14 cellular contexts compared by ENCODE assay signal in the genomic region with DNA sequence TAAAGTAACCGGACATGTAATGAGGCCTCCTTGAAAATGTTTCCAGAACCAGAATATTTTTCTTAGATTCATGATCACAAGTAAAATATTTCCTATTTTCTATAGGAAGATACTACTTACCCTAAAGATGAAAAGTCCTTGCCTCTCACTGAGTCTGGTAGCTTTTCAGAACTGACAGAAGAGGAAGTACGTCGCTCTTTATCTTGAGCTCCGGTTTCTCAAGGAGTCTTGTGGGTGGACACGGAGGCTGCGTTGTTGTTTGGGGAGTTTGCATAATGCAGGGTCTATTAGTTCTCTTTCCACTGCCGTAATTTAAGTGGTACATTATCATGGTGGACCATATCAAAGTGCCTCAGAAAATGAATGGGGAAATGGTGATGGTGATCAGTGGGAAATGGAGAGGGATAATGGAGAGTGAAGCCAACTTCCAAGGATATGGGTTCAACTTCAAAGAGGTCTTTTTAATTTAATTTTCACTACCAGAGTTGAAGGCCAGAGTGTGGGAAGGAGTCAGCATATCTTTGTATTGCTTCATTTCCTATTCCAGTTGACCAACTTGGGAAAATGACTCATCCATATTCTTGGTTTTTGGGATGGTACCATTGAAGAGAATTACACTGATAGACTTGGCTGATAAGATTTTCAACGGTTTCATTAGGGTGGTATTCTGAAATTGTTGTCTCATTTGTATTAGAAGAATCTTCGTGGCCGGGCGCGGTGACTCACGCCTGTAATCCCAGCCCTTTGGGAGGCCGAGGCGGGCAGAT. TPM values are rescaled to one million over a fixed set of nuclear protein-coding genes. Genes with fewer than 3 reads are reported as not detected.
DNase-seq lines count a peak whose midpoint lies in the region; ATAC-seq lines count a peak whose summit lies in the region.
"Had no signal": no experiment of that assay in that cellular context is flagged by ENCODE, and none has a peak within 500 bp of the region (broad histone marks: within the 10 kb centered on the region; RNA-seq: fewer than 3 reads in every experiment).

No MANE protein-coding gene starts in this region.

- DNase-seq in CD1c-positive myeloid dendritic cell (ENCODE audit: extremely low spot score) (peak; percentile 88), HS-5 (ENCODE audit: low read depth) (peak; percentile 53), T-cell (peak in 3 of 34 experiments; percentile 6 to 16 (median 12)), iris pigment epithelial cell (ENCODE audit: low read depth) (peak; percentile 45), COR-L47 (lab: John Stamatoyannopoulos, UW) (no peak), MG63 (no peak)
- DNase-seq: head of caudate nucleus had no signal

- peaks cover 2% of the 10 kb centered on the region for H3K9me3 ChIP-seq in MG63
- H3K9me3 ChIP-seq: ascending aorta had no signal

- H3K36me3 ChIP-seq in MG63 = no peaks in the 10 kb centered on the region
- H3K36me3 ChIP-seq: ascending aorta, SJSA1 had no signal

- H3K9me3 Mint-ChIP-seq in T-cell = peaks cover 6 to 9% (median 8%) of the 10 kb centered on the region in 3 donors

- no peaks in the 10 kb centered on the region for H3K27me3 Mint-ChIP-seq in T-cell

- H3K4me3 Mint-ChIP-seq in T-cell = peak overlapping the region; percentile 68 to 78 (median 75)
- H3K4me3 Mint-ChIP-seq: stimulated activated effector memory CD8-positive, alpha-beta T cell treated with anti-CD3 and anti-CD28 coated beads, Interleukin-12 subunit alpha, Interleukin-12 subunit beta, amount 100 ng/mL, for 72 hours had no signal

- CTCF ChIA-PET in T-cell (lab: Charles Lee) = interaction anchor here in 1 of 2 donors (0.6 to 1.0 kb wide), 2 partner anchors 17 to 355 kb away, joined by 3 to 4 read pairs; no protein-coding TSS in a partner anchor

- H3K4me1 Mint-ChIP-seq in T-cell = peaks cover 23 to 34% (median 30%) of the 10 kb centered on the region in 3 donors

- H3K36me3 Mint-ChIP-seq in T-cell = peaks cover 8% of the 10 kb centered on the region

- peak in 3 of 4 experiments; percentile 58 to 64 (median 62) for ATAC-seq in T-cell (replicated peaks in 1 of 4)
- no peak for ATAC-seq in GM18909 (IDR thresholded peaks at IDR 0.05; ENCODE audit: poor library complexity, unreplicated experiment)
- no peak for ATAC-seq in HG02571 (IDR thresholded peaks at IDR 0.05; ENCODE audit: unreplicated experiment)
- ATAC-seq: stimulated activated effector memory CD8-positive, alpha-beta T cell treated with anti-CD3 and anti-CD28 coated beads, Interleukin-12 subunit alpha, Interleukin-12 subunit beta, amount 100 ng/mL, for 72 hours had no signal

- peaks cover 7% of the 10 kb centered on the region; the same call in 1 of the 2 replicates for H3K27me3 ChIP-seq in MG63
- H3K27me3 ChIP-seq: ascending aorta, SJSA1 had no signal

- no peak overlapping the region for H3K4me3 ChIP-seq in MG63
- H3K4me3 ChIP-seq: ascending aorta, lung, SJSA1 had no signal

- POLR2A ChIA-PET in T-cell (lab: Charles Lee) = no interaction called here

- H3K27ac Mint-ChIP-seq in T-cell = peak overlapping the region; percentile 84 to 89
- H3K27ac Mint-ChIP-seq: stimulated activated effector memory CD8-positive, alpha-beta T cell treated with anti-CD3 and anti-CD28 coated beads, Interleukin-12 subunit alpha, Interleukin-12 subunit beta, amount 100 ng/mL, for 72 hours had no signal

RNA-seq across cellular contexts. Expression of gene MBD3L2B, which starts 23.4 kb away (rescaled TPM):
- total RNA-seq in T-cell = not detected
- total RNA-seq in MG63 (2014; rRNA removed; shearing (Covaris generic); ENCODE audit: low replicate concordance) = not detected in 2 replicates
- total RNA-seq: ascending aorta, lung, osteocyte, SJSA1 had no signal

RNA-seq across cellular contexts. Expression of gene MBD3L5, which starts 32.5 kb away (rescaled TPM):
- total RNA-seq in T-cell = not detected
- not detected in 2 replicates for total RNA-seq in MG63 (2014; rRNA removed; shearing (Covaris generic); ENCODE audit: low replicate concordance)
- total RNA-seq: ascending aorta, lung, osteocyte, SJSA1 had no signal

RNA-seq across cellular contexts. Expression of gene MBD3L4, which starts 42.1 kb away (rescaled TPM):
- not detected for total RNA-seq in T-cell
- total RNA-seq in MG63 (2014; rRNA removed; shearing (Covaris generic); ENCODE audit: low replicate concordance) = not detected in 2 replicates
- total RNA-seq: ascending aorta, lung, osteocyte, SJSA1 had no signal

RNA-seq across cellular contexts. Expression of gene MBD3L2, which starts 51.3 kb away (rescaled TPM):
- total RNA-seq in T-cell = not detected
- not detected in 2 replicates for total RNA-seq in MG63 (2014; rRNA removed; shearing (Covaris generic); ENCODE audit: low replicate concordance)
- total RNA-seq: ascending aorta, lung, osteocyte, SJSA1 had no signal

Comparison
In these comparisons a context has a peak if more than half of its experiments do, and no peak if none do; other contexts are left out.
1. DNase-seq: peak in CD1c-positive myeloid dendritic cell (single experiment), HS-5 (single experiment) and iris pigment epithelial cell (single experiment); none in COR-L47 (single experiment) and MG63 (single experiment).
2. ATAC-seq: peak in T-cell (3 of 4); none in GM18909 (single experiment) and HG02571 (single experiment).